29 cellular contexts compared by ENCODE assay signal in genomic region chr15:98923159-98923558, GRCh38.
DNase-seq lines count a peak whose midpoint lies in the region; ATAC-seq and TF ChIP-seq lines count a peak whose summit lies in the region.
"Had no signal": no experiment of that assay in that cellular context is flagged by ENCODE, and none has a peak within 500 bp of the region (broad histone marks: within the 10 kb centered on the region; RNA-seq: fewer than 3 reads in every experiment).

No MANE protein-coding gene starts in this region.

- peaks cover 21% of the 10 kb centered on the region for H3K4me1 Mint-ChIP-seq in activated CD4-positive, alpha-beta memory T cell treated with anti-CD3 and anti-CD28 coated beads, Interleukin-2, amount 10 ng/mL, durations not matched to agents 7 days and 5 days
- peaks cover 34% of the 10 kb centered on the region for H3K4me1 Mint-ChIP-seq in chondrocyte (ENCODE audit: low read depth)
- H3K4me1 Mint-ChIP-seq: activated B cell treated with CpG ODN at 0.5 μM for 24 hours; central memory CD8-positive, alpha-beta T cell had no signal

- H3K9me3 ChIP-seq in stomach, result no peaks in the 10 kb centered on the region
- H3K9me3 ChIP-seq: HAP-1, lower lobe of right lung, Peyer's patch, upper lobe of right lung had no signal

- TF ChIP-seq EP300 in stomach (IDR thresholded peaks at IDR 0.05), result no peak

- DNase-seq in RWPE1 (ENCODE audit: low spot score), result no peak
- peak; percentile 52 for DNase-seq in midbrain (lab: John Stamatoyannopoulos, UW)
- DNase-seq in stomach, result peak; percentile 43
- no peak for DNase-seq in activated CD4-positive, alpha-beta memory T cell treated with anti-CD3 and anti-CD28 coated beads, Interleukin-2, amount 10 ng/mL, durations not matched to agents 7 days and 5 days
- DNase-seq in chondrocyte (ENCODE audit: low spot score), result no peak
- DNase-seq: ACHN; activated B cell treated with CpG ODN at 0.5 μM for 24 hours; activated CD4-positive, alpha-beta T cell treated with anti-CD3 and anti-CD28 coated beads, Interleukin-2, amount 50 U/mL, for 4 hours; activated CD8-positive, alpha-beta memory T cell treated with anti-CD3 and anti-CD28 coated beads, Interleukin-2, amount 50 U/mL, for 4 hours; activated naive CD4-positive, alpha-beta T cell treated with anti-CD3 and anti-CD28 coated beads, Interleukin-2, amount 50 U/mL, for 16 hours; aorta; COR-L47; KG1; lower lobe of right lung; MM.1S; NCI-H2029 treated with DMSO at 0.1 percent for 48 hours; NCI-H526; Peyer's patch; SIG-M5; stimulated activated naive CD8-positive, alpha-beta T cell treated with anti-CD3 and anti-CD28 coated beads, Interleukin-15, Interleukin-2, amounts not matched to agents 100 U/mL and 50 U/mL, for 24 hours; SW 1271; upper lobe of right lung had no signal

- H3K9me3 Mint-ChIP-seq in activated CD4-positive, alpha-beta memory T cell treated with anti-CD3 and anti-CD28 coated beads, Interleukin-2, amount 10 ng/mL, durations not matched to agents 7 days and 5 days, result no peaks in the 10 kb centered on the region
- no peaks in the 10 kb centered on the region for H3K9me3 Mint-ChIP-seq in chondrocyte (ENCODE audit: low read depth)
- H3K9me3 Mint-ChIP-seq: activated B cell treated with CpG ODN at 0.5 μM for 24 hours; activated T-helper 1 cell treated with anti-CD3 and anti-CD28 coated beads, Interleukin-12 subunit alpha, Interleukin-12 subunit beta, Interleukin-2, Interleukin-4 antibody, amounts not matched to agents 30 ng/mL and 10 ng/mL and 1 ng/mL, durations not matched to agents 14 hours and 24 hours and 36 hours; central memory CD8-positive, alpha-beta T cell had no signal

- H3K36me3 ChIP-seq in stomach, result peaks cover 9 to 75% (median 68%) of the 10 kb centered on the region in 4 donors

- ATAC-seq in HG02852 (IDR thresholded peaks at IDR 0.05; ENCODE audit: unreplicated experiment) (no peak), HG02571 (IDR thresholded peaks at IDR 0.05; ENCODE audit: unreplicated experiment) (no peak)
- ATAC-seq: lower lobe of right lung; stimulated activated naive CD8-positive, alpha-beta T cell treated with anti-CD3 and anti-CD28 coated beads, Interleukin-15, Interleukin-2, amounts not matched to agents 100 U/mL and 50 U/mL, for 24 hours; upper lobe of right lung had no signal

- no peaks in the 10 kb centered on the region for H3K27me3 ChIP-seq in stomach
- H3K27me3 ChIP-seq: Peyer's patch, upper lobe of right lung had no signal

- no peak overlapping the region for H3K4me3 Mint-ChIP-seq in activated CD4-positive, alpha-beta memory T cell treated with anti-CD3 and anti-CD28 coated beads, Interleukin-2, amount 10 ng/mL, durations not matched to agents 7 days and 5 days
- no peak overlapping the region for H3K4me3 Mint-ChIP-seq in chondrocyte (ENCODE audit: unreplicated experiment)
- H3K4me3 Mint-ChIP-seq: activated B cell treated with CpG ODN at 0.5 μM for 24 hours; activated T-helper 1 cell treated with anti-CD3 and anti-CD28 coated beads, Interleukin-12 subunit alpha, Interleukin-12 subunit beta, Interleukin-2, Interleukin-4 antibody, amounts not matched to agents 30 ng/mL and 10 ng/mL and 1 ng/mL, durations not matched to agents 14 hours and 24 hours and 36 hours; central memory CD8-positive, alpha-beta T cell had no signal

- H3K4me3 ChIP-seq in stomach, result no peak overlapping the region
- H3K4me3 ChIP-seq: HAP-1, lower lobe of right lung, Peyer's patch, skin epidermis, upper lobe of right lung had no signal

- POLR2A ChIA-PET in RWPE1 (lab: Yijun Ruan, JAX; ENCODE audit: low non-redundant PET), result no interaction called here
- POLR2A ChIA-PET in activated CD4-positive, alpha-beta memory T cell treated with anti-CD3 and anti-CD28 coated beads, Interleukin-2, amount 10 ng/mL, durations not matched to agents 7 days and 5 days (lab: Charles Lee), result no interaction called here

- no peak for TF ChIP-seq CTCF in RWPE1 (conservative IDR thresholded peaks at IDR 0.05; ENCODE audit: low read depth)
- no peak for TF ChIP-seq CTCF in stomach (IDR thresholded peaks at IDR 0.05)
- TF ChIP-seq CTCF in chondrocyte (IDR thresholded peaks at IDR 0.05), result no peak

- no peak overlapping the region for H3K27ac Mint-ChIP-seq in activated CD4-positive, alpha-beta memory T cell treated with anti-CD3 and anti-CD28 coated beads, Interleukin-2, amount 10 ng/mL, durations not matched to agents 7 days and 5 days
- H3K27ac Mint-ChIP-seq in chondrocyte (ENCODE audit: unreplicated experiment), result no peak overlapping the region
- H3K27ac Mint-ChIP-seq: activated B cell treated with CpG ODN at 0.5 μM for 24 hours; activated T-helper 1 cell treated with anti-CD3 and anti-CD28 coated beads, Interleukin-12 subunit alpha, Interleukin-12 subunit beta, Interleukin-2, Interleukin-4 antibody, amounts not matched to agents 30 ng/mL and 10 ng/mL and 1 ng/mL, durations not matched to agents 14 hours and 24 hours and 36 hours had no signal

- no peak for TF ChIP-seq POLR2A in stomach (IDR thresholded peaks at IDR 0.05)

- intact Hi-C loops in stomach (cut with DNase I; ENCODE audit: low total_unique reads), result no loop called here

- 33 to 59% (median 41%) methylated on average over 13 of the region's 13 CpGs for WGBS in stomach, 5 donors

- H3K27ac ChIP-seq in RWPE1 (peak overlapping the region; percentile 3; the same call in 1 of the 2 replicates), cingulate gyrus (ENCODE audit: low read depth, low read length) (peak overlapping the region; percentile 62), stomach (peak overlapping the region; percentile 45 to 77 (median 67))
- H3K27ac ChIP-seq: lower lobe of right lung, Peyer's patch, upper lobe of right lung had no signal

- H3K27me3 Mint-ChIP-seq in activated CD4-positive, alpha-beta memory T cell treated with anti-CD3 and anti-CD28 coated beads, Interleukin-2, amount 10 ng/mL, durations not matched to agents 7 days and 5 days, result no peaks in the 10 kb centered on the region
- H3K27me3 Mint-ChIP-seq in chondrocyte (ENCODE audit: low read depth), result no peaks in the 10 kb centered on the region
- H3K27me3 Mint-ChIP-seq: activated B cell treated with CpG ODN at 0.5 μM for 24 hours had no signal

- CTCF ChIA-PET in RWPE1 (lab: Yijun Ruan, JAX), result no interaction called here
- CTCF ChIA-PET in activated CD4-positive, alpha-beta memory T cell treated with anti-CD3 and anti-CD28 coated beads, Interleukin-2, amount 10 ng/mL, durations not matched to agents 7 days and 5 days (lab: Charles Lee), result no interaction called here

- peaks cover 20 to 47% (median 34%) of the 10 kb centered on the region in 4 donors for H3K4me1 ChIP-seq in stomach
- H3K4me1 ChIP-seq: Peyer's patch had no signal

- H3K36me3 Mint-ChIP-seq in activated CD4-positive, alpha-beta memory T cell treated with anti-CD3 and anti-CD28 coated beads, Interleukin-2, amount 10 ng/mL, durations not matched to agents 7 days and 5 days (ENCODE audit: low read depth), result peaks cover 2% of the 10 kb centered on the region
- H3K36me3 Mint-ChIP-seq in chondrocyte (ENCODE audit: low read depth), result peaks cover 46% of the 10 kb centered on the region

Comparison
In these comparisons a context has a peak if more than half of its experiments do, and no peak if none do; other contexts are left out.
1. DNase-seq: peak in midbrain (single experiment) and stomach (single experiment); none in RWPE1 (single experiment), activated CD4-positive, alpha-beta memory T cell treated with anti-CD3 and anti-CD28 coated beads, Interleukin-2, amount 10 ng/mL, durations not matched to agents 7 days and 5 days (single experiment) and chondrocyte (single experiment).
2. H3K27ac ChIP-seq: peak in every context shown above with its lines; median percentile 67 in stomach; 62 in cingulate gyrus; 3 in RWPE1.